Comparison of ENCODE assay signal across 8 cellular contexts in genomic region chr17:49576121-49576905, GRCh38. TPM values are rescaled to one million over a fixed set of nuclear protein-coding genes. Genes with fewer than 3 reads are reported as not detected.
A peak's percentile ranks its signal among the peaks of the same experiment; 100 is the strongest.
DNase-seq lines count a peak whose midpoint lies in the region; ATAC-seq, FAIRE-seq and TF ChIP-seq lines count a peak whose summit lies in the region.

No MANE protein-coding gene starts in this region.

- H3K27me3 ChIP-seq in SJCRH30 (peaks cover 9% of the 10 kb centered on the region; the same call in 1 of the 2 replicates), endothelial cell of umbilical vein (ENCODE audit: control insufficient read depth in 2 of 2, insufficient read depth in 2 of 2, low read length in 2 of 2) (peaks cover 2 to 8% of the 10 kb centered on the region in 2 experiments), mucosa of rectum (ENCODE audit: control insufficient read depth in 2 of 2, insufficient read depth in 2 of 2, low read length in 2 of 2) (peaks cover 31 to 34% of the 10 kb centered on the region in 2 donors)

- H3K4me1 ChIP-seq in SJCRH30 (no peaks in the 10 kb centered on the region), endothelial cell of umbilical vein (ENCODE audit: control insufficient read depth, extremely low read depth, insufficient read depth, low read length) (peaks cover 13% of the 10 kb centered on the region), mucosa of rectum (ENCODE audit: control insufficient read depth in 2 of 2, insufficient read depth in 2 of 2, low read length in 2 of 2) (peaks cover 3 to 5% of the 10 kb centered on the region in 2 donors)

- H3K4me3 Mint-ChIP-seq in activated T-cell treated with anti-CD3 and anti-CD28 coated beads, Interleukin-2, amount 50 U/mL, for 24 hours, result peak overlapping the region; percentile 74

- H3K9me3 Mint-ChIP-seq in activated T-cell treated with anti-CD3 and anti-CD28 coated beads, Interleukin-2, amount 50 U/mL, for 24 hours, result no peaks in the 10 kb centered on the region

- H3K27ac Mint-ChIP-seq in activated T-cell treated with anti-CD3 and anti-CD28 coated beads, Interleukin-2, amount 50 U/mL, for 24 hours, result no peak overlapping the region

- POLR2A ChIA-PET in endothelial cell of umbilical vein (lab: Charles Lee), result no interaction called here

- intact Hi-C loops in endothelial cell of umbilical vein (cut with micrococcal nuclease), result no loop called here

- peaks cover 67% of the 10 kb centered on the region for H3K27me3 Mint-ChIP-seq in activated T-cell treated with anti-CD3 and anti-CD28 coated beads, Interleukin-2, amount 50 U/mL, for 24 hours

- no peak overlapping the region for H3K27ac ChIP-seq in SJCRH30
- no peak overlapping the region for H3K27ac ChIP-seq in endothelial cell of umbilical vein (ENCODE audit: insufficient read depth, low read depth, low read length)
- peak overlapping the region; percentile 27 to 43 for H3K27ac ChIP-seq in mucosa of rectum (ENCODE audit: low read depth in 2 of 2, low read length in 2 of 2)

- dilution Hi-C loops in endothelial cell of umbilical vein (cut with MboI; ENCODE audit: extremely low pct_ligation_motif_present, low sequenced_read_pairs), result no loop called here

- peak; percentile 41 for TF ChIP-seq POLR2A in endothelial cell of umbilical vein (IDR thresholded peaks at IDR 0.05; ENCODE audit: low read depth, low read length)

- H3K36me3 ChIP-seq in SJCRH30 (no peaks in the 10 kb centered on the region), endothelial cell of umbilical vein (ENCODE audit: control insufficient read depth in 2 of 2, extremely low read depth in 1 of 2, insufficient read depth in 2 of 2, low read length in 2 of 2) (no peaks in the 10 kb centered on the region), mucosa of rectum (ENCODE audit: control insufficient read depth in 2 of 2, insufficient read depth in 2 of 2, low read length in 2 of 2) (no peaks in the 10 kb centered on the region)

- peak overlapping the region; percentile 70 for H3K4me2 ChIP-seq in endothelial cell of umbilical vein (ENCODE audit: insufficient read depth, low read length)

- DNase-seq in activated T-cell treated with anti-CD3 and anti-CD28 coated beads, Interleukin-2, amount 50 U/mL, for 24 hours, result no peak
- no peak for DNase-seq in activated T-cell treated with anti-CD3 and anti-CD28 coated beads for 4 hours
- peak; percentile 75 to 77 for DNase-seq in SJCRH30
- peak; percentile 43 for DNase-seq in endothelial cell of umbilical vein (ENCODE audit: low read depth, low spot score)
- no peak for DNase-seq in NCI-H1048 (lab: John Stamatoyannopoulos, UW)

- no peak for TF ChIP-seq CTCF in endothelial cell of umbilical vein (IDR thresholded peaks at IDR 0.05; ENCODE audit: extremely low read depth in 1 of 2, insufficient read depth in 1 of 2, low read depth in 1 of 2, low read length in 2 of 2)

- CTCF ChIA-PET in endothelial cell of umbilical vein (lab: Charles Lee), result interaction anchor here (0.5 to 14.0 kb wide), 16 partner anchors 9 to 420 kb away, joined by 3 to 786 read pairs (median 4); partner anchors contain the start of genes SLC35B1 and SPOP

- H3K9me1 ChIP-seq in endothelial cell of umbilical vein (replicated peaks; ENCODE audit: control insufficient read depth, extremely low read depth, insufficient read depth, low read length), result no peaks in the 10 kb centered on the region

- peak; percentile 69 for FAIRE-seq in endothelial cell of umbilical vein (lab: Jason Lieb, UNC)

- H3K9me3 ChIP-seq in SJCRH30 (replicated peaks), result no peaks in the 10 kb centered on the region
- no peaks in the 10 kb centered on the region for H3K9me3 ChIP-seq in endothelial cell of umbilical vein (replicated peaks; ENCODE audit: control insufficient read depth, insufficient read depth, low read length)
- H3K9me3 ChIP-seq in mucosa of rectum (ENCODE audit: control insufficient read depth in 2 of 2, low read length in 2 of 2), result no peaks in the 10 kb centered on the region

- no peak for ATAC-seq in GM21529 (IDR thresholded peaks at IDR 0.05; ENCODE audit: unreplicated experiment)
- no peak for ATAC-seq in HG02610 (IDR thresholded peaks at IDR 0.05; ENCODE audit: unreplicated experiment)

- no peaks in the 10 kb centered on the region for H4K20me1 ChIP-seq in endothelial cell of umbilical vein (replicated peaks; ENCODE audit: control insufficient read depth, extremely low read depth, insufficient read depth, low read length)

- peaks cover 12% of the 10 kb centered on the region for H3K4me1 Mint-ChIP-seq in activated T-cell treated with anti-CD3 and anti-CD28 coated beads, Interleukin-2, amount 50 U/mL, for 24 hours (ENCODE audit: low read depth)

- H2AFZ ChIP-seq in endothelial cell of umbilical vein (ENCODE audit: low read depth, low read length), result peak overlapping the region; percentile 98

- no peak overlapping the region for H3K9ac ChIP-seq in endothelial cell of umbilical vein (replicated peaks; ENCODE audit: extremely low read depth, insufficient read depth, low read length)
- peak overlapping the region in 1 of 2 donors; percentile 2 for H3K9ac ChIP-seq in mucosa of rectum (ENCODE audit: low read depth in 1 of 2, low read length in 2 of 2)

- no peaks in the 10 kb centered on the region for H3K36me3 Mint-ChIP-seq in activated T-cell treated with anti-CD3 and anti-CD28 coated beads, Interleukin-2, amount 50 U/mL, for 24 hours (ENCODE audit: low read depth)

- H3K79me2 ChIP-seq in endothelial cell of umbilical vein (ENCODE audit: control insufficient read depth, insufficient read depth, low read length), result no peaks in the 10 kb centered on the region

- H3K4me3 ChIP-seq in SJCRH30 (peak overlapping the region; percentile 59), endothelial cell of umbilical vein (replicated peaks in 1 of 3; ENCODE audit: insufficient read depth in 1 of 3, low read depth in 1 of 3, low read length in 3 of 3) (peak overlapping the region; percentile 58 to 70 (median 62)), mucosa of rectum (ENCODE audit: low read length in 2 of 2) (peak overlapping the region; percentile 52 to 66)

- BruUV-seq in endothelial cell of umbilical vein (replicated peaks; lab: Mats Ljungman, UMichigan), result no TSS peak

TF ChIP-seq in endothelial cell of umbilical vein, 7 proteins besides CTCF, POLR2A, EP300 and RAD21:
- TF ChIP-seq GATA2 (IDR thresholded peaks at IDR 0.05; ENCODE audit: insufficient read depth, insufficient read length, low read depth, low read length), result no peak
- no peak for TF ChIP-seq MYC (IDR thresholded peaks at IDR 0.05; ENCODE audit: low read depth, low read length)
- TF ChIP-seq EZH2 (IDR thresholded peaks at IDR 0.05; ENCODE audit: borderline replicate concordance, low read depth, low read length, severe bottlenecking), result no peak
- no peak for TF ChIP-seq FOS (IDR thresholded peaks at IDR 0.05; ENCODE audit: borderline replicate concordance, insufficient read depth, low read length)
- TF ChIP-seq JUN (IDR thresholded peaks at IDR 0.05; ENCODE audit: borderline replicate concordance, insufficient read depth, insufficient read length, low read depth), result no peak
- no peak for TF ChIP-seq POLR2AphosphoS5 (IDR thresholded peaks at IDR 0.05; ENCODE audit: insufficient read depth, low read depth, low read length)
- TF ChIP-seq MAX (IDR thresholded peaks at IDR 0.05; ENCODE audit: insufficient read depth, insufficient read length), result no peak

RNA-seq across cellular contexts. Expression of gene NXPH3, which starts 0.6 kb away (rescaled TPM):
- total RNA-seq in SJCRH30 (2014; rRNA removed; shearing (Covaris generic)), result 1.0 and 1.2 TPM in 2 replicates
- total RNA-seq in endothelial cell of umbilical vein, result 2.0 and 2.1 TPM in 2 replicates
- 1.7 and 2.1 TPM in 2 replicates for polyA plus RNA-seq in endothelial cell of umbilical vein
- polyA plus RNA-seq in endothelial cell of umbilical vein (2011; cell fraction: cytosol; rRNA removed), result 1.8 and 2.1 TPM in 2 replicates
- 0.93 and 0.97 TPM in 2 replicates for polyA plus RNA-seq in endothelial cell of umbilical vein (2011; cell fraction: nucleus; rRNA removed)
- 0.43 and 1.4 TPM in 2 replicates for polyA plus RNA-seq in endothelial cell of umbilical vein (2012)
- 1.7 and 2.2 TPM in 2 replicates for polyA minus RNA-seq in endothelial cell of umbilical vein
- not detected for polyA minus RNA-seq in endothelial cell of umbilical vein (2011; cell fraction: cytosol; rRNA and poly(A)+ RNA removed)
- 0.29 and 0.72 TPM in 2 replicates for polyA minus RNA-seq in endothelial cell of umbilical vein (2011; cell fraction: nucleus; rRNA and poly(A)+ RNA removed)

Comparison
In these comparisons a context has a peak if more than half of its experiments do, and no peak if none do; other contexts are left out.
1. DNase-seq: peak in SJCRH30 (2 of 2) and endothelial cell of umbilical vein (single experiment); none in activated T-cell treated with anti-CD3 and anti-CD28 coated beads, Interleukin-2, amount 50 U/mL, for 24 hours (single experiment), activated T-cell treated with anti-CD3 and anti-CD28 coated beads for 4 hours (single experiment) and NCI-H1048 (single experiment).
2. H3K27ac ChIP-seq: peak in mucosa of rectum (2 of 2); none in SJCRH30 (single experiment) and endothelial cell of umbilical vein (single experiment).
3. Peak in every context shown above with its lines, with median percentiles within 50 percentile points of each other: H3K4me3 ChIP-seq.